In genomic region chrX:11103751-11104150, GRCh38 we compare ENCODE assay signal across 28 cellular contexts.
"Had no signal": no experiment of that assay in that cellular context is flagged by ENCODE, and none has a peak within 500 bp of the region (broad histone marks: within the 10 kb centered on the region; RNA-seq: fewer than 3 reads in every experiment).

No MANE protein-coding gene starts in this region.

- ATAC-seq: foreskin keratinocyte, gastroesophageal sphincter, heart left ventricle, left lobe of liver, sciatic nerve had no signal

- H3K4me2 ChIP-seq: hepatocyte, neural progenitor cell, smooth muscle cell had no signal

- H2AFZ ChIP-seq: hepatocyte, neural progenitor cell had no signal

- H3K27me3 ChIP-seq: colonic mucosa, esophagus muscularis mucosa, foreskin keratinocyte, gastroesophageal sphincter, hepatocyte, neural progenitor cell, right atrium auricular region, tibial nerve, upper lobe of left lung had no signal

- H3K4me3 ChIP-seq: colonic mucosa, esophagus muscularis mucosa, gastroesophageal sphincter, heart left ventricle, hepatocyte, lung, neural progenitor cell, prostate gland, right atrium auricular region, smooth muscle cell, thoracic aorta, tibial nerve, upper lobe of left lung had no signal

- H3K27me3 Mint-ChIP-seq: dendritic cell treated with granulocyte-macrophage colony-stimulating factor and Interleukin-4, amounts not matched to agents 40 ng/mL and 50 ng/mL, for 4 days; memory B cell had no signal

- H3K79me2 ChIP-seq: hepatocyte had no signal

- H3K27ac ChIP-seq: colonic mucosa, esophagus muscularis mucosa, foreskin keratinocyte, gastroesophageal sphincter, heart left ventricle, hepatocyte, neural progenitor cell, prostate gland, right atrium auricular region, thoracic aorta, tibial nerve, upper lobe of left lung had no signal

- H3K4me1 Mint-ChIP-seq: memory B cell had no signal

- DNase-seq: colonic mucosa; effector CD8-positive, alpha-beta T cell; endodermal cell; foreskin keratinocyte; heart left ventricle; kidney; stimulated activated CD4-positive, alpha-beta T cell treated with anti-CD3 and anti-CD28 coated beads, Interleukin-12 subunit alpha, Interleukin-12 subunit beta, amount 100 ng/mL, for 4 hours; stimulated activated CD4-positive, alpha-beta T cell treated with anti-CD3 and anti-CD28 coated beads, Interleukin-1b, Interleukin-23, amount 100 ng/mL, for 48 hours; stimulated activated CD4-positive, alpha-beta T cell treated with anti-CD3 and anti-CD28 coated beads, Interleukin-4, amount 100 ng/mL, for 1 hour; stimulated activated CD8-positive, alpha-beta memory T cell treated with anti-CD3 and anti-CD28 coated beads, Interleukin-4, amount 100 ng/mL, for 48 hours; stimulated activated naive CD4-positive, alpha-beta T cell treated with Interleukin-2 at 50 U/mL for 16 hours; upper lobe of left lung had no signal

- H3K36me3 Mint-ChIP-seq: memory B cell had no signal

- FAIRE-seq: urothelium cell line had no signal

- H3K9me3 Mint-ChIP-seq: dendritic cell treated with granulocyte-macrophage colony-stimulating factor and Interleukin-4, amounts not matched to agents 40 ng/mL and 50 ng/mL, for 4 days; memory B cell; neural progenitor cell had no signal

- H3K36me3 ChIP-seq: colonic mucosa, esophagus muscularis mucosa, gastroesophageal sphincter, heart left ventricle, neural progenitor cell, prostate gland, right atrium auricular region, thoracic aorta, tibial nerve, upper lobe of left lung had no signal

- H3K4me1 ChIP-seq: colonic mucosa, neural progenitor cell, prostate gland, right atrium auricular region, upper lobe of left lung had no signal

- H3K27ac Mint-ChIP-seq: dendritic cell treated with granulocyte-macrophage colony-stimulating factor and Interleukin-4, amounts not matched to agents 40 ng/mL and 50 ng/mL, for 4 days; endodermal cell; memory B cell; nephron; neural progenitor cell had no signal

- H3K9ac ChIP-seq: neural progenitor cell had no signal

- H3K9me3 ChIP-seq: colonic mucosa, esophagus muscularis mucosa, gastroesophageal sphincter, heart left ventricle, prostate gland, right atrium auricular region, thoracic aorta, tibial nerve, upper lobe of left lung had no signal

- H3K4me3 Mint-ChIP-seq: dendritic cell treated with granulocyte-macrophage colony-stimulating factor and Interleukin-4, amounts not matched to agents 40 ng/mL and 50 ng/mL, for 4 days; endodermal cell; memory B cell; nephron; neural progenitor cell had no signal
